ENCODE assay signal across 18 cellular contexts in genomic region chr2:37321029-37321682, GRCh38. TPM values are rescaled to one million over a fixed set of nuclear protein-coding genes. Genes with fewer than 3 reads are reported as not detected.
DNase-seq lines count a peak whose midpoint lies in the region; ATAC-seq and TF ChIP-seq lines count a peak whose summit lies in the region.
"Had no signal": no experiment of that assay in that cellular context is flagged by ENCODE, and none has a peak within 500 bp of the region (broad histone marks: within the 10 kb centered on the region; RNA-seq: fewer than 3 reads in every experiment).

No MANE protein-coding gene starts in this region.

- H3K4me1 Mint-ChIP-seq in activated naive CD8-positive, alpha-beta T cell treated with anti-CD3 and anti-CD28 coated beads, Interleukin-2, amount 50 U/mL, for 24 hours, result peaks cover 70% of the 10 kb centered on the region
- peaks cover 59% of the 10 kb centered on the region for H3K4me1 Mint-ChIP-seq in mesothelial cell of epicardium

- H3K9ac ChIP-seq in HUES6 (ENCODE audit: low read length), result no peak overlapping the region

- H3K27ac ChIP-seq in HUES6 (ENCODE audit: low read depth, low read length), result no peak overlapping the region
- H3K27ac ChIP-seq: cardiac muscle cell, PC-9, skin epidermis, VCaP had no signal

- H3K27me3 ChIP-seq in HUES6 (ENCODE audit: control insufficient read depth, insufficient read depth, low read length), result peaks cover 12% of the 10 kb centered on the region
- H3K27me3 ChIP-seq: cardiac muscle cell had no signal

- no peaks in the 10 kb centered on the region for H3K9me3 ChIP-seq in HUES6 (ENCODE audit: control insufficient read depth, insufficient read depth, low read depth, low read length)

- no peak for TF ChIP-seq CTCF in mesothelial cell of epicardium (IDR thresholded peaks at IDR 0.05; ENCODE audit: unreplicated experiment)

- peaks cover 40% of the 10 kb centered on the region for H3K36me3 Mint-ChIP-seq in activated naive CD8-positive, alpha-beta T cell treated with anti-CD3 and anti-CD28 coated beads, Interleukin-2, amount 50 U/mL, for 24 hours (ENCODE audit: low read depth)
- no peaks in the 10 kb centered on the region for H3K36me3 Mint-ChIP-seq in mesothelial cell of epicardium

- H3K4me3 ChIP-seq in HUES6 (ENCODE audit: low read depth, low read length), result peak overlapping the region; percentile 20; the same call in 1 of the 2 replicates
- H3K4me3 ChIP-seq: cardiac muscle cell, PC-9, skin epidermis had no signal

- peaks cover 5% of the 10 kb centered on the region; the same call in 1 of the 2 replicates for H3K36me3 ChIP-seq in HUES6 (ENCODE audit: control insufficient read depth, insufficient read depth, low read length)
- H3K36me3 ChIP-seq: cardiac muscle cell had no signal

- H3K27ac Mint-ChIP-seq in activated naive CD8-positive, alpha-beta T cell treated with anti-CD3 and anti-CD28 coated beads, Interleukin-2, amount 50 U/mL, for 24 hours, result no peak overlapping the region
- no peak overlapping the region for H3K27ac Mint-ChIP-seq in mesothelial cell of epicardium
- H3K27ac Mint-ChIP-seq: effector memory CD8-positive, alpha-beta T cell had no signal

- peak overlapping the region; percentile 44 for H3K4me3 Mint-ChIP-seq in activated naive CD8-positive, alpha-beta T cell treated with anti-CD3 and anti-CD28 coated beads, Interleukin-2, amount 50 U/mL, for 24 hours
- H3K4me3 Mint-ChIP-seq in mesothelial cell of epicardium, result peak overlapping the region; percentile 31

- no peaks in the 10 kb centered on the region for H3K9me3 Mint-ChIP-seq in activated naive CD8-positive, alpha-beta T cell treated with anti-CD3 and anti-CD28 coated beads, Interleukin-2, amount 50 U/mL, for 24 hours
- no peaks in the 10 kb centered on the region for H3K9me3 Mint-ChIP-seq in mesothelial cell of epicardium
- H3K9me3 Mint-ChIP-seq: effector memory CD8-positive, alpha-beta T cell had no signal

- no peak for ATAC-seq in activated naive CD8-positive, alpha-beta T cell treated with anti-CD3 and anti-CD28 coated beads, Interleukin-2, amount 50 U/mL, for 24 hours
- ATAC-seq in HG02678 (IDR thresholded peaks at IDR 0.05; ENCODE audit: unreplicated experiment) (no peak), HG03439 (IDR thresholded peaks at IDR 0.05; ENCODE audit: unreplicated experiment) (no peak)
- ATAC-seq: effector memory CD8-positive, alpha-beta T cell had no signal

- H3K4me1 ChIP-seq in HUES6 (ENCODE audit: control insufficient read depth, insufficient read depth, low read length), result peaks cover 33% of the 10 kb centered on the region

- peaks cover 5% of the 10 kb centered on the region for H3K27me3 Mint-ChIP-seq in activated naive CD8-positive, alpha-beta T cell treated with anti-CD3 and anti-CD28 coated beads, Interleukin-2, amount 50 U/mL, for 24 hours
- H3K27me3 Mint-ChIP-seq in mesothelial cell of epicardium (ENCODE audit: low read depth), result no peaks in the 10 kb centered on the region
- H3K27me3 Mint-ChIP-seq: effector memory CD8-positive, alpha-beta T cell had no signal

- DNase-seq in CD1c-positive myeloid dendritic cell (ENCODE audit: extremely low spot score), result peak; percentile 32
- DNase-seq in activated naive CD8-positive, alpha-beta T cell treated with anti-CD3 and anti-CD28 coated beads, Interleukin-2, amount 50 U/mL, for 24 hours, result no peak
- DNase-seq in mesothelial cell of epicardium (ENCODE audit: low spot score in 2 of 2, unreplicated experiment in 2 of 2), result no peak
- no peak for DNase-seq in NK-92 (lab: John Stamatoyannopoulos, UW; ENCODE audit: unreplicated experiment)
- no peak for DNase-seq in putamen (ENCODE audit: low spot score)
- DNase-seq: activated naive CD4-positive, alpha-beta T cell treated with anti-CD3 and anti-CD28 coated beads, Interleukin-2, amount 50 U/mL, for 16 hours; DMS53; effector memory CD8-positive, alpha-beta T cell; foreskin melanocyte; NCI-H1092 treated with DMSO at 0.1 percent for 48 hours; NCI-H2227 treated with DMSO at 0.1 percent for 48 hours; PC-9 had no signal

RNA-seq across cellular contexts. Expression of gene PRKD3, which starts 3.5 kb away (rescaled TPM):
- total RNA-seq in mesothelial cell of epicardium, result 65.5 to 67.3 TPM (median 66.9 TPM) in 3 replicates

RNA-seq across cellular contexts. Expression of gene QPCT, which starts 23.3 kb away (rescaled TPM):
- total RNA-seq in mesothelial cell of epicardium, result 0.16 to 0.45 TPM (median 0.36 TPM) in 3 replicates
